In the genomic region with DNA sequence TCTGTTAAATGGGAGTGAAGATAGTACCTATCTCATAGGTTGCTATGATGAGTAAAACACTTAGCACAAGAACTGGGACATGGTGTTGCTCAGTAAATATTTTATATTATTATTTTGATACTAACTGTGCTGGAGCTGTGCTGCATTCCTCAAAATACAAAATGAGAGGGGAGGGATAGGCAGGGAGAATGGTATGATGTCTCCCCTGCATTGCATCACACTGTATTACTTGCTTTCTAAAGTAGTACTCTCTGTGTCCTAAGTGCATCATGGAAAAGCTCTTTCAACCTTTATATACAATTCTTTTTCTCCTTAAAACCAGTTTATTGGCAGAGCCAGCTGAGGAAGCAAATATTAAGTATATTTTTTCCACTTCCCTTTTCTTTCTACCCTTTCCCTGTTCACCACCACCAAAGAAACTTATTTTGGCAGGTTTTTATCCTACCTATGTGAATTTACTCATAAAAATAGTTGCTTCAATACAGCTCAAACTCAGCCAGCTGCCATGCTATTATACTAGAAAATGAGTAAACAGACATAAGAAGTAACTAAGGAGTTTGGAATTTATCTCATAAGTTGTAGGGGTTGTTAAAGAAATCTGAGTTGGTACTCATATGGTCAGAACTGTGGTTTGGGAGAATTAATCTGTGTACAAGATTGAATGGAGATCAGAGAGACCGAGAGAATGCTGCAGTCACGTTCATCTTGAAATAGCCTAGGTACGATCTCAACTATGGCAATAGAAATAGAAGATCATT, we compare ENCODE assay signal across 18 cellular contexts.
"Had no signal": no experiment of that assay in that cellular context is flagged by ENCODE, and none has a peak within 500 bp of the region (broad histone marks: within the 10 kb centered on the region; RNA-seq: fewer than 3 reads in every experiment).

No MANE protein-coding gene starts in this region.

- H3K4me3 ChIP-seq: ascending aorta, colonic mucosa, esophagus muscularis mucosa, tibial nerve had no signal

- H3K27me3 ChIP-seq: ascending aorta, colonic mucosa, esophagus muscularis mucosa, tibial nerve had no signal

- H3K27ac ChIP-seq: ascending aorta, colonic mucosa, esophagus muscularis mucosa had no signal

- H3K9me3 Mint-ChIP-seq: natural killer cell treated with Interleukin-12 subunit alpha and Interleukin-12 subunit beta and Interleukin-15 and Interleukin-18, amount 100 ng/mL, for 72 hours had no signal

- DNase-seq: activated B cell treated with CpG ODN at 0.5 μM for 24 hours; activated CD4-positive, alpha-beta T cell treated with anti-CD3 and anti-CD28 coated beads, Interleukin-2, amount 10 ng/mL, durations not matched to agents 7 days and 5 days; activated CD8-positive, alpha-beta memory T cell treated with anti-CD3 and anti-CD28 coated beads, Interleukin-2, amount 50 U/mL, for 48 hours; activated naive CD8-positive, alpha-beta T cell treated with anti-CD3 and anti-CD28 coated beads for 36 hours; activated T-cell treated with anti-CD3 and anti-CD28 coated beads, Interleukin-2, amount 50 U/mL, for 72 hours; caudate nucleus; colonic mucosa; foreskin melanocyte; head of caudate nucleus; posterior cingulate gyrus; retina; stimulated activated CD4-positive, alpha-beta T cell treated with anti-CD3 and anti-CD28 coated beads, Interleukin-2, amount 100 ng/mL, for 48 hours; T-helper 2 cell had no signal

- H3K4me1 ChIP-seq: ascending aorta, colonic mucosa had no signal

- H3K27ac Mint-ChIP-seq: activated B cell treated with CpG ODN at 0.5 μM for 24 hours; activated CD4-positive, alpha-beta T cell treated with anti-CD3 and anti-CD28 coated beads, Interleukin-2, amount 10 ng/mL, durations not matched to agents 7 days and 5 days; activated naive CD8-positive, alpha-beta T cell treated with anti-CD3 and anti-CD28 coated beads for 36 hours; activated T-cell treated with anti-CD3 and anti-CD28 coated beads, Interleukin-2, amount 50 U/mL, for 72 hours; natural killer cell treated with Interleukin-12 subunit alpha and Interleukin-12 subunit beta and Interleukin-15 and Interleukin-18, amount 100 ng/mL, for 72 hours; stimulated activated memory B cell treated with anti-CD40 and anti-IgM and Interleukin-4, amounts not matched to agents 10 μg/mL and 1 μg/mL and 100 μg/mL, for 72 hours had no signal

- H3K36me3 ChIP-seq: ascending aorta, colonic mucosa, esophagus muscularis mucosa, tibial nerve had no signal

- H3K9me3 ChIP-seq: ascending aorta, colonic mucosa, esophagus muscularis mucosa, tibial nerve had no signal

- H3K4me3 Mint-ChIP-seq: activated B cell treated with CpG ODN at 0.5 μM for 24 hours; activated CD4-positive, alpha-beta T cell treated with anti-CD3 and anti-CD28 coated beads, Interleukin-2, amount 10 ng/mL, durations not matched to agents 7 days and 5 days; activated naive CD8-positive, alpha-beta T cell treated with anti-CD3 and anti-CD28 coated beads for 36 hours; activated T-cell treated with anti-CD3 and anti-CD28 coated beads, Interleukin-2, amount 50 U/mL, for 72 hours; natural killer cell treated with Interleukin-12 subunit alpha and Interleukin-12 subunit beta and Interleukin-15 and Interleukin-18, amount 100 ng/mL, for 72 hours; stimulated activated memory B cell treated with anti-CD40 and anti-IgM and Interleukin-4, amounts not matched to agents 10 μg/mL and 1 μg/mL and 100 μg/mL, for 72 hours had no signal

- H3K36me3 Mint-ChIP-seq: natural killer cell treated with Interleukin-12 subunit alpha and Interleukin-12 subunit beta and Interleukin-15 and Interleukin-18, amount 100 ng/mL, for 72 hours had no signal

- ATAC-seq: activated T-cell treated with anti-CD3 and anti-CD28 coated beads, Interleukin-2, amount 50 U/mL, for 72 hours; natural killer cell treated with Interleukin-12 subunit alpha and Interleukin-12 subunit beta and Interleukin-15 and Interleukin-18, amount 100 ng/mL, for 72 hours; stimulated activated memory B cell treated with anti-CD40 and anti-IgM and Interleukin-4, amounts not matched to agents 10 μg/mL and 1 μg/mL and 100 μg/mL, for 72 hours had no signal

- H3K27me3 Mint-ChIP-seq: activated B cell treated with CpG ODN at 0.5 μM for 24 hours; activated CD4-positive, alpha-beta T cell treated with anti-CD3 and anti-CD28 coated beads, Interleukin-2, amount 10 ng/mL, durations not matched to agents 7 days and 5 days; activated naive CD8-positive, alpha-beta T cell treated with anti-CD3 and anti-CD28 coated beads for 36 hours; natural killer cell treated with Interleukin-12 subunit alpha and Interleukin-12 subunit beta and Interleukin-15 and Interleukin-18, amount 100 ng/mL, for 72 hours; stimulated activated memory B cell treated with anti-CD40 and anti-IgM and Interleukin-4, amounts not matched to agents 10 μg/mL and 1 μg/mL and 100 μg/mL, for 72 hours had no signal

- H3K4me1 Mint-ChIP-seq: activated B cell treated with CpG ODN at 0.5 μM for 24 hours; activated CD4-positive, alpha-beta T cell treated with anti-CD3 and anti-CD28 coated beads, Interleukin-2, amount 10 ng/mL, durations not matched to agents 7 days and 5 days; activated naive CD8-positive, alpha-beta T cell treated with anti-CD3 and anti-CD28 coated beads for 36 hours; stimulated activated memory B cell treated with anti-CD40 and anti-IgM and Interleukin-4, amounts not matched to agents 10 μg/mL and 1 μg/mL and 100 μg/mL, for 72 hours had no signal
